15 cellular contexts compared by ENCODE assay signal in the genomic region with DNA sequence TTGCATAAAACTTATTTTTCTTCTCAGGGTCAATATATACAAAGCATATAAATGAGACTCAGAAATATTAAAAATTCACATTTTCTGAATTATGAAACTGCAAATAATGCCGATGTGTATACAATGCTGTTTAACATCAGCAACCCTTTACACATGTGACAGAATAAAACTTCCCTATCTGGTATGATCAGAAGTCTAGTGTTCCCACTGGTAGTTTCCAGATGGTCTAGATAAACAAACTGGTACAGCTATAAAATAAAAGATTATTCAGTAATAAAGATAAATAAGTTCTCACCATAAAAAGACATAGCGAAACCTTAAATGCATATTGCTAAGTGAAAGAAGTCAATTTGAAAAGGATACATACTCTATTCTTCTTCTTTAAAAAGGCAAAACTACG.
DNase-seq lines count a peak whose midpoint lies in the region; TF ChIP-seq lines count a peak whose summit lies in the region.
"Had no signal": no experiment of that assay in that cellular context is flagged by ENCODE, and none has a peak within 500 bp of the region (broad histone marks: within the 10 kb centered on the region; RNA-seq: fewer than 3 reads in every experiment).

No MANE protein-coding gene starts in this region.

- DNase-seq in DMS53 (lab: John Stamatoyannopoulos, UW) (peak; percentile 60), DMS53 treated with DMSO at 0.1 percent for 48 hours (lab: John Stamatoyannopoulos, UW; ENCODE audit: unreplicated experiment) (no peak), nephron progenitor cell (no peak), COR-L47 (lab: John Stamatoyannopoulos, UW) (no peak), NOMO-1 (lab: John Stamatoyannopoulos, UW; ENCODE audit: unreplicated experiment in 2 of 2) (no peak), kidney glomerular epithelial cell (lab: John Stamatoyannopoulos, UW) (no peak)
- DNase-seq: 8988T; Calu3; CD4-positive, alpha-beta memory T cell; GM23248; HCEC 1CT; IMR-90 had no signal

- peak overlapping the region; percentile 90 for H3K27ac ChIP-seq in VCaP
- H3K27ac ChIP-seq: BLaER1, GM23248 had no signal

- H3K4me1 Mint-ChIP-seq in nephron progenitor cell: peaks cover 48% of the 10 kb centered on the region
- H3K4me1 Mint-ChIP-seq: CD14-positive monocyte had no signal

- peak overlapping the region; percentile 40 for H3K27ac Mint-ChIP-seq in nephron progenitor cell
- H3K27ac Mint-ChIP-seq: CD14-positive monocyte had no signal

- H3K4me3 Mint-ChIP-seq in nephron progenitor cell: no peak overlapping the region
- H3K4me3 Mint-ChIP-seq: CD14-positive monocyte; CD4-positive, alpha-beta memory T cell had no signal

- TF ChIP-seq CTCF in VCaP (conservative IDR thresholded peaks at IDR 0.05): no peak
- no peak for TF ChIP-seq CTCF in nephron progenitor cell (IDR thresholded peaks at IDR 0.05)

- H3K27me3 Mint-ChIP-seq in nephron progenitor cell (ENCODE audit: low read depth, poor library complexity): no peaks in the 10 kb centered on the region
- H3K27me3 Mint-ChIP-seq: CD4-positive, alpha-beta memory T cell had no signal

- peaks cover 56% of the 10 kb centered on the region for H3K36me3 Mint-ChIP-seq in nephron progenitor cell (ENCODE audit: low read depth)

- peaks cover 6% of the 10 kb centered on the region for H3K9me3 Mint-ChIP-seq in nephron progenitor cell
- H3K9me3 Mint-ChIP-seq: CD4-positive, alpha-beta memory T cell had no signal
